Comparison of ENCODE assay signal across 14 cellular contexts in the genomic region with DNA sequence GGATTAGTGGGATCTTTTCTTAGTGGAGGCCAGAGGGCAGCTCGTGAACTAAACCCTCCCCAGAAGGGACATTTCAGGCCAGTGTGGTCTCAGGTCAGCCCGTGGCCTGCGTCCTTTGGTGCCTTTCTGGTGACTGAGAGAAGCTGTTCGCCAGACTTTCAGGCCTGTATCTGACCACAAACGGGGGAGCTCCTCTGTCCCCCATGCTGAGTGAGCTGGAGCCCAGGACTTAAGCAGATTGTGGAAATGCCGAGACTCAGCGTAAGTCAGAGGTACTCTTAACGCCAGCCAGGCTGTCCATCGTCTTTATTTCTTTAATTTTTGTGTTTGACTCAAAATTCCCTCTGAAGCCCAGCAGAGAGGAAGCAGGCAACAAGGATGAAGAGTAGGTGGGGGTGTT. TPM values are rescaled to one million over a fixed set of nuclear protein-coding genes. Genes with fewer than 3 reads are reported as not detected.
DNase-seq lines count a peak whose midpoint lies in the region; ATAC-seq and TF ChIP-seq lines count a peak whose summit lies in the region.
"Had no signal": no experiment of that assay in that cellular context is flagged by ENCODE, and none has a peak within 500 bp of the region (broad histone marks: within the 10 kb centered on the region; RNA-seq: fewer than 3 reads in every experiment).

No MANE protein-coding gene starts in this region.

- peaks cover 73% of the 10 kb centered on the region for H3K36me3 Mint-ChIP-seq in activated T-cell treated with anti-CD3 and anti-CD28 coated beads, Interleukin-2, amount 50 U/mL, for 24 hours (ENCODE audit: low read depth)
- H3K36me3 Mint-ChIP-seq in osteocyte (ENCODE audit: unreplicated experiment) = peaks cover 6% of the 10 kb centered on the region

- no peak for TF ChIP-seq POLR2A in upper lobe of left lung (IDR thresholded peaks at IDR 0.05)

- H3K27ac ChIP-seq in epithelial cell of prostate (peak overlapping the region; percentile 28), upper lobe of left lung (no peak overlapping the region)
- H3K27ac ChIP-seq: PC-9 had no signal

- no peaks in the 10 kb centered on the region for H3K4me1 ChIP-seq in upper lobe of left lung

- WGBS in upper lobe of left lung, 2 donors = 94% methylated on average over 9 of the region's 9 CpGs

- H3K4me1 Mint-ChIP-seq in activated T-cell treated with anti-CD3 and anti-CD28 coated beads, Interleukin-2, amount 50 U/mL, for 24 hours (ENCODE audit: low read depth) = peaks cover 16% of the 10 kb centered on the region
- H3K4me1 Mint-ChIP-seq in osteocyte (ENCODE audit: unreplicated experiment) = peaks cover 45% of the 10 kb centered on the region

- no peak for TF ChIP-seq EP300 in upper lobe of left lung (IDR thresholded peaks at IDR 0.05)

- no peaks in the 10 kb centered on the region for H3K27me3 ChIP-seq in upper lobe of left lung
- H3K27me3 ChIP-seq: heart right ventricle had no signal

- no peaks in the 10 kb centered on the region for H3K9me3 ChIP-seq in upper lobe of left lung
- H3K9me3 ChIP-seq: heart right ventricle, mucosa of descending colon had no signal

- no peak overlapping the region for H3K4me3 Mint-ChIP-seq in activated T-cell treated with anti-CD3 and anti-CD28 coated beads, Interleukin-2, amount 50 U/mL, for 24 hours
- no peak overlapping the region for H3K4me3 Mint-ChIP-seq in osteocyte (ENCODE audit: unreplicated experiment)
- H3K4me3 Mint-ChIP-seq: dendritic cell treated with granulocyte-macrophage colony-stimulating factor and Interleukin-4, amounts not matched to agents 40 ng/mL and 50 ng/mL, for 4 days had no signal

- H3K27ac Mint-ChIP-seq in activated T-cell treated with anti-CD3 and anti-CD28 coated beads, Interleukin-2, amount 50 U/mL, for 24 hours = peak overlapping the region; percentile 71
- H3K27ac Mint-ChIP-seq in osteocyte (ENCODE audit: unreplicated experiment) = peak overlapping the region; percentile 98
- H3K27ac Mint-ChIP-seq: dendritic cell treated with granulocyte-macrophage colony-stimulating factor and Interleukin-4, amounts not matched to agents 40 ng/mL and 50 ng/mL, for 4 days had no signal

- H3K27me3 Mint-ChIP-seq in activated T-cell treated with anti-CD3 and anti-CD28 coated beads, Interleukin-2, amount 50 U/mL, for 24 hours = no peaks in the 10 kb centered on the region
- no peaks in the 10 kb centered on the region for H3K27me3 Mint-ChIP-seq in osteocyte (ENCODE audit: unreplicated experiment)
- H3K27me3 Mint-ChIP-seq: dendritic cell treated with granulocyte-macrophage colony-stimulating factor and Interleukin-4, amounts not matched to agents 40 ng/mL and 50 ng/mL, for 4 days had no signal

- ATAC-seq in GM19452 (IDR thresholded peaks at IDR 0.05; ENCODE audit: unreplicated experiment) = no peak
- no peak for ATAC-seq in upper lobe of left lung (ENCODE audit: low FRiP score in 2 of 2)
- ATAC-seq: mucosa of descending colon had no signal

- TF ChIP-seq CTCF in osteocyte (IDR thresholded peaks at IDR 0.05) (no peak), upper lobe of left lung (IDR thresholded peaks at IDR 0.05) (no peak)

- DNase-seq in activated T-cell treated with anti-CD3 and anti-CD28 coated beads, Interleukin-2, amount 50 U/mL, for 24 hours = no peak
- no peak for DNase-seq in activated T-cell treated with anti-CD3 and anti-CD28 coated beads, Interleukin-2, amount 50 U/mL, for 1 hour
- DNase-seq in epithelial cell of prostate (ENCODE audit: low read depth, low spot score) = no peak
- DNase-seq in osteocyte (ENCODE audit: extremely low spot score, unreplicated experiment) = no peak
- no peak for DNase-seq in upper lobe of left lung
- no peak for DNase-seq in NK-92 treated with Interleukin-12 subunit alpha and Interleukin-12 subunit beta, amount 100 ng/mL, for 24 hours (lab: John Stamatoyannopoulos, UW)
- no peak for DNase-seq in amygdala (lab: John Stamatoyannopoulos, UW)
- DNase-seq: activated effector memory CD4-positive, alpha-beta T cell treated with Interleukin-2 at 50 U/mL for 16 hours; heart right ventricle; mucosa of descending colon; NCI-H2029; PC-9 had no signal

- H3K36me3 ChIP-seq in upper lobe of left lung = peaks cover 3 to 56% (median 21%) of the 10 kb centered on the region in 4 donors

- H3K9me3 Mint-ChIP-seq in activated T-cell treated with anti-CD3 and anti-CD28 coated beads, Interleukin-2, amount 50 U/mL, for 24 hours = no peaks in the 10 kb centered on the region
- no peaks in the 10 kb centered on the region for H3K9me3 Mint-ChIP-seq in osteocyte (ENCODE audit: unreplicated experiment)
- H3K9me3 Mint-ChIP-seq: dendritic cell treated with granulocyte-macrophage colony-stimulating factor and Interleukin-4, amounts not matched to agents 40 ng/mL and 50 ng/mL, for 4 days had no signal

- H3K4me3 ChIP-seq in upper lobe of left lung = no peak overlapping the region
- H3K4me3 ChIP-seq: heart right ventricle, mucosa of descending colon, PC-9 had no signal

RNA-seq across cellular contexts. Expression of gene NCS1, which starts 54.8 kb away (rescaled TPM):
- 37.7 and 43.9 TPM in 2 replicates for total RNA-seq in osteocyte
- total RNA-seq in upper lobe of left lung = 1 to 10 TPM; 2.7 to 10.0 (median 3.9) TPM
